Comparison of ENCODE assay signal across 26 cellular contexts in the genomic region with DNA sequence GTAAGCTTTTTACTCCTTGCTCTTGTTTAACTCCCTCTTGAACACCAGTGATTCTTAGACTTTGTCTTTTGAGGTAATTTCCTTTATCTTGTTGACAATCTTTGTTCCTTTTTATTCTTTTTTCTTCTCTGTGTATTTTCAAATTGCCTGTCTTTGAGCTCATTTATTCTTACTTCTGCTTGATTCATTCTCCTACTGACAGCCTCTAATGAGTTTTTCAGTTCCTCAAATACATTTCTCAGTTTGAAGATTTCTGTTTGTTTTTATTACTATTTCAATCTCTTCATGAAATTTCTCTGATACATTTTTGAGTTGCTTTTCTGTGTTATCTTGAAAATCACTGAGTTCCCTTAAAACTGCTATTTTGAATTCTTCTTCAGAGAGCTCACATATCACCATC.
"Had no signal": no experiment of that assay in that cellular context is flagged by ENCODE, and none has a peak within 500 bp of the region (broad histone marks: within the 10 kb centered on the region; RNA-seq: fewer than 3 reads in every experiment).

No MANE protein-coding gene starts in this region.

- H3K79me2 ChIP-seq: parathyroid adenoma had no signal

- H3K36me3 ChIP-seq: esophagus muscularis mucosa, heart right ventricle, left lung, lower lobe of right lung, sigmoid colon, tibial nerve had no signal

- H3K4me3 ChIP-seq: esophagus muscularis mucosa, heart right ventricle, left lung, lower lobe of right lung, neural progenitor cell, psoas muscle, sigmoid colon, tibial nerve had no signal

- H3K27me3 ChIP-seq: esophagus muscularis mucosa, neural progenitor cell, sigmoid colon, tibial nerve had no signal

- FAIRE-seq: small intestine had no signal

- H3K4me2 ChIP-seq: neural progenitor cell had no signal

- H2AFZ ChIP-seq: neural progenitor cell, parathyroid adenoma had no signal

- ATAC-seq: foreskin keratinocyte, heart right ventricle, left lung, lower lobe of right lung, natural killer cell, psoas muscle had no signal

- DNase-seq: activated CD4-positive, alpha-beta memory T cell treated with anti-CD3 and anti-CD28 coated beads, Interleukin-2, amount 10 ng/mL, durations not matched to agents 7 days and 5 days; activated CD4-positive, alpha-beta T cell treated with anti-CD3 and anti-CD28 coated beads, Interleukin-2, amount 10 ng/mL, durations not matched to agents 24 days and 14 days; activated CD4-positive, CD25-positive, alpha-beta regulatory T cell treated with anti-CD3 and anti-CD28 coated beads, Interleukin-2, amount 50 U/mL, for 72 hours; activated CD8-positive, alpha-beta memory T cell treated with anti-CD3 and anti-CD28 coated beads, Interleukin-2, amount 50 U/mL, for 48 hours; activated gamma-delta T cell treated with Interleukin-2 at 50 U/mL for 16 hours; activated naive CD4-positive, alpha-beta T cell treated with anti-CD3 and anti-CD28 coated beads, Interleukin-2, amount 50 U/mL, for 16 hours; activated T-cell treated with anti-CD3 and anti-CD28 coated beads, Interleukin-2, amount 50 U/mL, for 24 hours; amygdala; endodermal cell; foreskin keratinocyte; heart right ventricle; kidney glomerular epithelial cell; left lung; lower lobe of right lung; mesenchymal stem cell; natural killer cell; occipital lobe; psoas muscle; sigmoid colon; small intestine; stimulated activated CD4-positive, alpha-beta T cell treated with anti-CD3 and anti-CD28 coated beads, Interleukin-1b, Interleukin-23, amount 100 ng/mL, for 48 hours; stimulated activated naive CD4-positive, alpha-beta T cell treated with Interleukin-2 at 50 U/mL for 16 hours had no signal

- H3K27ac ChIP-seq: esophagus muscularis mucosa, foreskin keratinocyte, heart right ventricle, left lung, lower lobe of right lung, neural progenitor cell, parathyroid adenoma, psoas muscle, sigmoid colon, tibial nerve had no signal

- H3K4me1 ChIP-seq: esophagus muscularis mucosa, heart right ventricle, left lung, lower lobe of right lung, neural progenitor cell, parathyroid adenoma, psoas muscle, sigmoid colon, tibial nerve had no signal

- H3K9ac ChIP-seq: neural progenitor cell, parathyroid adenoma had no signal
